9 cellular contexts compared by ENCODE assay signal in the genomic region with DNA sequence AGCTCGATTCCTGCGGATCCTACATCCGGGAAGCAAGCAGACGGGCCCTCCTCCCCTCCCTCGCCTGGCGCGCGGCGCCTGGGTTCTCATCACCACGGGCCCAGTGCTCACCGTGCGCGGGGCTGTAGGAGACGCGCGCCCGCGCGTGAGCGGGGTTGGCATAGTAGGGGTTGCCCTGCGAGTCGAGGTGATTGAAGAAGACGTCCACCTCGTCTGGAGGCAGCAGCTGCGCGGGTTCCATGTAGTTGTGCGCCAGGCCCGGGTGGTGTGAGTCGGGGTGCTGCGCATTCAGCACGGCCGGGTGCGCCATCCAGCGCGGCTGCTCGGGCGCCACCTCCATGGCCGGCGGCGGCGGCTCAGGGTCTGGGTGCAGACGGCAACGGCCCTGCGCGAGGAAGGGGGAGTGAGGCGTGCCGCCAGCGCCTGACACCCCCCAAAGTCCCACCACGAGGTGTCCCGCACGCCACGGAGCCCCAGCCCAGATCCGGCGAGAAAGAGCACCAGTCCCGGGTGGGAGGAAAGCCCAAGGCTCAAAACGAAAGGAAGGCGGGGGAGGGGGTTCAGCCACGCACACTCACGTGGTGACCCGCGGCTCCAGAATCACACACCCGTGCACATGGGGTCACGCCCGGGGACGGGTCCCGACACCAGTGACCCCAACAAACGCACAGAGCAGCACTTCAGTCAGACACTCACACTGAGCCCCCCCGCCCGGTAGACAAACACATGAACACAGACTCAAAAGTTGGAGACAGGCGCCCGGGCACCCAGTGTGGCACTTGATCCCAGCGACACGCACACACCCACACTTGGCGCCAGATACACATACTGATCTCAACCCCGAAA. TPM values are rescaled to one million over a fixed set of nuclear protein-coding genes. Genes with fewer than 3 reads are reported as not detected.
DNase-seq lines count a peak whose midpoint lies in the region; ATAC-seq, FAIRE-seq and TF ChIP-seq lines count a peak whose summit lies in the region.
"Had no signal": no experiment of that assay in that cellular context is flagged by ENCODE, and none has a peak within 500 bp of the region (broad histone marks: within the 10 kb centered on the region; RNA-seq: fewer than 3 reads in every experiment).

No MANE protein-coding gene starts in this region.

- 0 to 1% (median 1%) methylated on average over 67 to 75 of the region's 75 CpGs for WGBS in small intestine, 3 donors

- no peaks in the 10 kb centered on the region for H3K27me3 ChIP-seq in BJ (ENCODE audit: control insufficient read depth, insufficient read depth, low read length)
- H3K27me3 ChIP-seq in small intestine (ENCODE audit: control insufficient read depth in 2 of 2, insufficient read depth in 2 of 2, low read length in 2 of 2): peaks cover 29 to 71% of the 10 kb centered on the region in 2 donors

- peak overlapping the region in 1 of 2 donors; percentile 44 for H3K27ac ChIP-seq in small intestine (ENCODE audit: low read depth in 1 of 2, low read length in 1 of 2)

- no peak overlapping the region for H3K27ac Mint-ChIP-seq in activated naive CD8-positive, alpha-beta T cell

- peak overlapping the region; percentile 87 for H3K4me3 Mint-ChIP-seq in activated naive CD8-positive, alpha-beta T cell

- H3K4me3 ChIP-seq in BJ (ENCODE audit: low read depth, low read length) (peak overlapping the region; percentile 91), iPS-11a (ENCODE audit: low read depth, low read length) (peak overlapping the region; percentile 27), small intestine (ENCODE audit: low read depth in 1 of 2, low read length in 2 of 2) (peak overlapping the region; percentile 41 to 44)

- no peak for TF ChIP-seq CTCF in BJ (IDR thresholded peaks at IDR 0.05; ENCODE audit: insufficient read depth, low read depth, low read length)

- no peak for FAIRE-seq in small intestine (lab: Jason Lieb, UNC)
- FAIRE-seq: islet of Langerhans had no signal

- peaks cover 44% of the 10 kb centered on the region for H3K4me1 Mint-ChIP-seq in activated naive CD8-positive, alpha-beta T cell (ENCODE audit: low read depth)

- H3K27me3 Mint-ChIP-seq in activated naive CD8-positive, alpha-beta T cell: peaks cover 34% of the 10 kb centered on the region

- CTCF ChIA-PET in BJ (lab: Yijun Ruan, JAX) (interaction anchor here (0.5 to 2.1 kb wide), 8 partner anchors 10 to 316 kb away, joined by 3 to 9 read pairs (median 4); no protein-coding TSS in a partner anchor), HEK293T (lab: Yijun Ruan, JAX) (no interaction called here)

- ATAC-seq in GM21447 (IDR thresholded peaks at IDR 0.05; ENCODE audit: unreplicated experiment): no peak
- no peak for ATAC-seq in GM18517 (IDR thresholded peaks at IDR 0.05; ENCODE audit: unreplicated experiment)

- H3K9me3 Mint-ChIP-seq in activated naive CD8-positive, alpha-beta T cell (ENCODE audit: low read depth): no peaks in the 10 kb centered on the region

- no peaks in the 10 kb centered on the region for H3K36me3 Mint-ChIP-seq in activated naive CD8-positive, alpha-beta T cell

- POLR2A ChIA-PET in BJ (lab: Charles Lee) (no interaction called here), HEK293T (lab: Yijun Ruan, JAX) (interaction anchor here (1.2 kb wide), 1 partner anchor 12 kb away, joined by 4 read pairs; no protein-coding TSS in a partner anchor)

- no peak for DNase-seq in BJ (ENCODE audit: low read depth)
- DNase-seq in HEK293T (ENCODE audit: extremely low spot score): peak; percentile 30
- no peak for DNase-seq in small intestine
- no peak for DNase-seq in hepatic stellate cell (ENCODE audit: low spot score)

- H3K4me1 ChIP-seq in small intestine (ENCODE audit: control insufficient read depth in 2 of 2, insufficient read depth in 1 of 2, low read depth in 1 of 2, low read length in 1 of 2): peaks cover 0 to 12% of the 10 kb centered on the region in 2 donors

- H3K9me3 ChIP-seq in small intestine (ENCODE audit: control insufficient read depth, low read depth): no peaks in the 10 kb centered on the region

- H3K36me3 ChIP-seq in BJ (ENCODE audit: control insufficient read depth, insufficient read depth, low read length): peaks cover 21% of the 10 kb centered on the region
- H3K36me3 ChIP-seq in small intestine (ENCODE audit: control insufficient read depth in 2 of 2, insufficient read depth in 2 of 2, low read length in 2 of 2): no peaks in the 10 kb centered on the region

TF ChIP-seq in HEK293T, 16 proteins besides CTCF, POLR2A, EP300 and RAD21:
- TF ChIP-seq, protein P1, sequence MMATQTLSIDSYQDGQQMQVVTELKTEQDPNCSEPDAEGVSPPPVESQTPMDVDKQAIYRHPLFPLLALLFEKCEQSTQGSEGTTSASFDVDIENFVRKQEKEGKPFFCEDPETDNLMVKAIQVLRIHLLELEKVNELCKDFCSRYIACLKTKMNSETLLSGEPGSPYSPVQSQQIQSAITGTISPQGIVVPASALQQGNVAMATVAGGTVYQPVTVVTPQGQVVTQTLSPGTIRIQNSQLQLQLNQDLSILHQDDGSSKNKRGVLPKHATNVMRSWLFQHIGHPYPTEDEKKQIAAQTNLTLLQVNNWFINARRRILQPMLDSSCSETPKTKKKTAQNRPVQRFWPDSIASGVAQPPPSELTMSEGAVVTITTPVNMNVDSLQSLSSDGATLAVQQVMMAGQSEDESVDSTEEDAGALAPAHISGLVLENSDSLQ (IDR thresholded peaks at IDR 0.05): no peak
- TF ChIP-seq HDGF (IDR thresholded peaks at IDR 0.05; ENCODE audit: borderline replicate concordance) (no peak), BHLHE40 (IDR thresholded peaks at IDR 0.05; ENCODE audit: borderline replicate concordance) (no peak), FOXA1 (IDR thresholded peaks at IDR 0.05) (no peak), FOXM1 (IDR thresholded peaks at IDR 0.05; ENCODE audit: borderline replicate concordance) (no peak), NFRKB (IDR thresholded peaks at IDR 0.05) (no peak), LEF1 (IDR thresholded peaks at IDR 0.05; ENCODE audit: borderline replicate concordance) (no peak), SP1 (IDR thresholded peaks at IDR 0.05) (no peak), SUZ12 (IDR thresholded peaks at IDR 0.05) (no peak), L3MBTL2 (conservative IDR thresholded peaks at IDR 0.05) (no peak; the same call in 1 of the 2 replicates), TARDBP (IDR thresholded peaks at IDR 0.05) (no peak), CTBP1 (IDR thresholded peaks at IDR 0.05; ENCODE audit: borderline replicate concordance) (no peak), FOXK2 (IDR thresholded peaks at IDR 0.05) (no peak), ELF4 (IDR thresholded peaks at IDR 0.05) (no peak)
TF ChIP-seq in HEK293T: peak in this region for 0.

RNA-seq across cellular contexts. Expression of a gene that starts 6.1 kb away (rescaled TPM):
- polyA plus RNA-seq in BJ (2011; rRNA removed): 8.3 and 13.4 TPM in 2 replicates
- polyA minus RNA-seq in BJ (2011; rRNA and poly(A)+ RNA removed): 9.4 and 10.9 TPM in 2 replicates
- 10 to 100 TPM in 1 of 3 donors, 1 to 10 TPM in 1, under 1 TPM in 1; 0.67 to 15.2 (median 1.1) TPM for polyA plus RNA-seq in small intestine

RNA-seq across cellular contexts. Expression of a gene that starts 20.2 kb away (rescaled TPM):
- polyA plus RNA-seq in BJ (2011; rRNA removed): not detected in 2 replicates
- not detected in 2 replicates for polyA minus RNA-seq in BJ (2011; rRNA and poly(A)+ RNA removed)
- not detected for polyA plus RNA-seq in small intestine

Comparison
In these comparisons a context has a peak if more than half of its experiments do, and no peak if none do; other contexts are left out.
1. H3K4me3 ChIP-seq: peak in every context shown above with its lines; median percentile 91 in BJ; 42 in small intestine; 27 in iPS-11a.